In genomic region chr6:11938285-11938890, GRCh38 we compare ENCODE assay signal across 13 cellular contexts.
DNase-seq lines count a peak whose midpoint lies in the region; ATAC-seq and TF ChIP-seq lines count a peak whose summit lies in the region.
"Had no signal": no experiment of that assay in that cellular context is flagged by ENCODE, and none has a peak within 500 bp of the region (broad histone marks: within the 10 kb centered on the region; RNA-seq: fewer than 3 reads in every experiment).

No MANE protein-coding gene starts in this region.

- no peaks in the 10 kb centered on the region for H3K36me3 ChIP-seq in mammary epithelial cell (ENCODE audit: insufficient read depth, low read length)
- H3K36me3 ChIP-seq in right lobe of liver = no peaks in the 10 kb centered on the region

- H3K4me1 Mint-ChIP-seq in MCF 10A (ENCODE audit: insufficient read depth, unreplicated experiment) = no peaks in the 10 kb centered on the region
- H3K4me1 Mint-ChIP-seq in chondrocyte (ENCODE audit: low read depth) = peaks cover 5% of the 10 kb centered on the region
- H3K4me1 Mint-ChIP-seq in CD4-positive, alpha-beta T cell (ENCODE audit: low read depth) = no peaks in the 10 kb centered on the region
- H3K4me1 Mint-ChIP-seq: activated naive CD4-positive, alpha-beta T cell treated with anti-CD3 and anti-CD28 coated beads, Interleukin-2, amount 10 ng/mL, durations not matched to agents 7 days and 5 days had no signal

- no peaks in the 10 kb centered on the region for H3K27me3 ChIP-seq in mammary epithelial cell (ENCODE audit: insufficient read depth, low read length)
- no peaks in the 10 kb centered on the region for H3K27me3 ChIP-seq in right lobe of liver
- H3K27me3 ChIP-seq in CD4-positive, alpha-beta T cell (ENCODE audit: control insufficient read depth, insufficient read depth, low read length) = no peaks in the 10 kb centered on the region

- no peaks in the 10 kb centered on the region for H3K27me3 Mint-ChIP-seq in MCF 10A (ENCODE audit: insufficient read depth, unreplicated experiment)
- H3K27me3 Mint-ChIP-seq in chondrocyte (ENCODE audit: low read depth) = no peaks in the 10 kb centered on the region
- H3K27me3 Mint-ChIP-seq in CD4-positive, alpha-beta T cell = no peaks in the 10 kb centered on the region
- H3K27me3 Mint-ChIP-seq: activated CD4-positive, alpha-beta T cell treated with anti-CD3 and anti-CD28 coated beads, Interleukin-2, amount 10 ng/mL, durations not matched to agents 24 days and 14 days; activated naive CD4-positive, alpha-beta T cell treated with anti-CD3 and anti-CD28 coated beads, Interleukin-2, amount 10 ng/mL, durations not matched to agents 7 days and 5 days had no signal

- H3K4me1 ChIP-seq in mammary epithelial cell (ENCODE audit: insufficient read depth, low read length) (no peaks in the 10 kb centered on the region), right lobe of liver (peaks cover 0 to 19% (median 7%) of the 10 kb centered on the region in 4 donors)

- WGBS in mammary epithelial cell (ENCODE audit: low coverage, missing lambda C conversion rate) = 11% methylated on average over 7 of the region's 8 CpGs
- WGBS in right lobe of liver (ENCODE audit: insufficient coverage, low coverage, low lambda C conversion rate, missing lambda C conversion rate) = 31% methylated on average over 8 of the region's 8 CpGs

- POLR2A ChIA-PET in MCF 10A (lab: Yijun Ruan, JAX) = interaction anchor here (0.7 kb wide), 1 partner anchor 1239 kb away, joined by 3 read pairs; no protein-coding TSS in a partner anchor
- POLR2A ChIA-PET in CD4-positive, alpha-beta T cell (lab: Charles Lee) = no interaction called here

- no peaks in the 10 kb centered on the region for H4K20me1 ChIP-seq in mammary epithelial cell (ENCODE audit: insufficient read depth, low read length)

- dilution Hi-C loops in mammary epithelial cell (cut with HindIII; ENCODE audit: low sequenced_read_pairs) = no loop called here

- H3K9me3 ChIP-seq in mammary epithelial cell (replicated peaks; ENCODE audit: insufficient read depth, low read length) = no peaks in the 10 kb centered on the region
- H3K9me3 ChIP-seq in right lobe of liver = no peaks in the 10 kb centered on the region
- H3K9me3 ChIP-seq in CD4-positive, alpha-beta T cell (ENCODE audit: control insufficient read depth, low read length) = no peaks in the 10 kb centered on the region

- H3K9me3 Mint-ChIP-seq in MCF 10A (ENCODE audit: unreplicated experiment) (no peaks in the 10 kb centered on the region), chondrocyte (ENCODE audit: low read depth) (no peaks in the 10 kb centered on the region)
- H3K9me3 Mint-ChIP-seq in CD4-positive, alpha-beta T cell = no peaks in the 10 kb centered on the region
- H3K9me3 Mint-ChIP-seq: activated naive CD4-positive, alpha-beta T cell treated with anti-CD3 and anti-CD28 coated beads, Interleukin-2, amount 10 ng/mL, durations not matched to agents 7 days and 5 days; naive thymus-derived CD8-positive, alpha-beta T cell had no signal

- no peak overlapping the region for H3K9ac ChIP-seq in mammary epithelial cell (ENCODE audit: insufficient read depth, low read length)

- TF ChIP-seq CTCF in mammary epithelial cell (conservative IDR thresholded peaks at IDR 0.05 in 1 of 2, IDR thresholded peaks at IDR 0.05 in 1 of 2; ENCODE audit: extremely low read depth in 1 of 2, insufficient read depth in 1 of 2, low read depth in 1 of 2, low read length in 2 of 2) (no peak), MCF 10A (IDR thresholded peaks at IDR 0.05; ENCODE audit: unreplicated experiment) (no peak), chondrocyte (IDR thresholded peaks at IDR 0.05) (no peak), right lobe of liver (IDR thresholded peaks at IDR 0.05) (no peak)
- no peak for TF ChIP-seq CTCF in CD4-positive, alpha-beta T cell (IDR thresholded peaks at IDR 0.05)

- no peaks in the 10 kb centered on the region for H3K79me2 ChIP-seq in mammary epithelial cell (ENCODE audit: insufficient read depth, low read length)

- CTCF ChIA-PET in mammary epithelial cell (lab: Charles Lee; ENCODE audit: low non-redundant PET) = no interaction called here
- CTCF ChIA-PET in MCF 10A (lab: Yijun Ruan, JAX) = no interaction called here
- CTCF ChIA-PET in CD4-positive, alpha-beta T cell (lab: Charles Lee) = interaction anchor here (0.7 kb wide), 1 partner anchor 45 kb away, joined by 4 read pairs; no protein-coding TSS in a partner anchor

- peak overlapping the region; percentile 51 for H3K4me2 ChIP-seq in mammary epithelial cell (ENCODE audit: insufficient read depth, low read depth, low read length)

- no peak overlapping the region for H3K4me3 Mint-ChIP-seq in MCF 10A (ENCODE audit: unreplicated experiment)
- peak overlapping the region; percentile 31 for H3K4me3 Mint-ChIP-seq in chondrocyte (ENCODE audit: unreplicated experiment)
- H3K4me3 Mint-ChIP-seq in CD4-positive, alpha-beta T cell = no peak overlapping the region
- H3K4me3 Mint-ChIP-seq: activated CD4-positive, alpha-beta T cell treated with anti-CD3 and anti-CD28 coated beads, Interleukin-2, amount 10 ng/mL, durations not matched to agents 24 days and 14 days; activated naive CD4-positive, alpha-beta T cell treated with anti-CD3 and anti-CD28 coated beads, Interleukin-2, amount 10 ng/mL, durations not matched to agents 7 days and 5 days; naive thymus-derived CD8-positive, alpha-beta T cell had no signal

- ATAC-seq in right lobe of liver = peak; percentile 53 to 60 (median 56)
- no peak for ATAC-seq in CD4-positive, alpha-beta T cell (ENCODE audit: poor library complexity)
- ATAC-seq: naive thymus-derived CD8-positive, alpha-beta T cell; Right ventricle myocardium inferior had no signal

- H2AFZ ChIP-seq in mammary epithelial cell (ENCODE audit: low read depth, low read length) = peak overlapping the region; percentile 96

- no peak overlapping the region for H3K27ac Mint-ChIP-seq in MCF 10A (ENCODE audit: low read depth, unreplicated experiment)
- peak overlapping the region; percentile 61 for H3K27ac Mint-ChIP-seq in chondrocyte (ENCODE audit: unreplicated experiment)
- no peak overlapping the region for H3K27ac Mint-ChIP-seq in CD4-positive, alpha-beta T cell
- H3K27ac Mint-ChIP-seq: activated CD4-positive, alpha-beta T cell treated with anti-CD3 and anti-CD28 coated beads, Interleukin-2, amount 10 ng/mL, durations not matched to agents 24 days and 14 days; activated naive CD4-positive, alpha-beta T cell treated with anti-CD3 and anti-CD28 coated beads, Interleukin-2, amount 10 ng/mL, durations not matched to agents 7 days and 5 days had no signal

- no peak overlapping the region for H3K4me3 ChIP-seq in mammary epithelial cell (replicated peaks in 1 of 3; ENCODE audit: insufficient read depth in 1 of 3, low read depth in 2 of 3, low read length in 3 of 3)
- H3K4me3 ChIP-seq in right lobe of liver = no peak overlapping the region

- H3K27ac ChIP-seq in mammary epithelial cell (ENCODE audit: insufficient read depth, low read depth, low read length) (no peak overlapping the region), right lobe of liver (no peak overlapping the region)
- H3K27ac ChIP-seq in CD4-positive, alpha-beta T cell (ENCODE audit: low read depth, low read length) = no peak overlapping the region

- no peak for TF ChIP-seq POLR2A in right lobe of liver (IDR thresholded peaks at IDR 0.05)

- in situ Hi-C loops in mammary epithelial cell (cut with MboI; ENCODE audit: low sequenced_read_pairs in 2 of 2) = no loop called here

- BruUV-seq in mammary epithelial cell (replicated peaks; lab: Mats Ljungman, UMichigan) (no TSS peak), MCF 10A (replicated peaks; lab: Mats Ljungman, UMichigan) (no TSS peak)

- intact Hi-C loops in mammary epithelial cell (cut with micrococcal nuclease) = no loop called here
- intact Hi-C loops in MCF 10A (cut with micrococcal nuclease) = no loop called here
- intact Hi-C loops in right lobe of liver (cut with DNase I) = no loop called here
- intact Hi-C loops in CD4-positive, alpha-beta T cell (cut with DNase I, micrococcal nuclease) = no loop called here

- H3K36me3 Mint-ChIP-seq in MCF 10A (ENCODE audit: insufficient read depth, unreplicated experiment) (no peaks in the 10 kb centered on the region), chondrocyte (ENCODE audit: low read depth) (no peaks in the 10 kb centered on the region)
- no peaks in the 10 kb centered on the region for H3K36me3 Mint-ChIP-seq in CD4-positive, alpha-beta T cell (ENCODE audit: low read depth)
- H3K36me3 Mint-ChIP-seq: activated naive CD4-positive, alpha-beta T cell treated with anti-CD3 and anti-CD28 coated beads, Interleukin-2, amount 10 ng/mL, durations not matched to agents 7 days and 5 days; naive thymus-derived CD8-positive, alpha-beta T cell had no signal

- DNase-seq in mammary epithelial cell (no peak), MCF 10A (ENCODE audit: unreplicated experiment) (no peak), chondrocyte (ENCODE audit: low spot score) (no peak), right lobe of liver (peak in 1 of 3 donors; percentile 52), globus pallidus (ENCODE audit: low spot score) (no peak), GF-D8 (lab: John Stamatoyannopoulos, UW) (no peak)
- no peak for DNase-seq in stimulated activated CD4-positive, alpha-beta T cell treated with anti-CD3 and anti-CD28 coated beads, Interleukin-4, amount 100 ng/mL, for 24 hours
- no peak for DNase-seq in CD4-positive, alpha-beta T cell
- DNase-seq: activated CD4-positive, alpha-beta T cell treated with anti-CD3 and anti-CD28 coated beads, Interleukin-2, amount 10 ng/mL, durations not matched to agents 24 days and 14 days; activated naive CD4-positive, alpha-beta T cell treated with anti-CD3 and anti-CD28 coated beads, Interleukin-2, amount 10 ng/mL, durations not matched to agents 7 days and 5 days; naive thymus-derived CD8-positive, alpha-beta T cell; stimulated activated CD4-positive, alpha-beta T cell treated with anti-CD3 and anti-CD28 coated beads, Interleukin-2, amount 100 ng/mL, for 24 hours had no signal
